Comparison of ENCODE assay signal across 23 cellular contexts in the genomic region with DNA sequence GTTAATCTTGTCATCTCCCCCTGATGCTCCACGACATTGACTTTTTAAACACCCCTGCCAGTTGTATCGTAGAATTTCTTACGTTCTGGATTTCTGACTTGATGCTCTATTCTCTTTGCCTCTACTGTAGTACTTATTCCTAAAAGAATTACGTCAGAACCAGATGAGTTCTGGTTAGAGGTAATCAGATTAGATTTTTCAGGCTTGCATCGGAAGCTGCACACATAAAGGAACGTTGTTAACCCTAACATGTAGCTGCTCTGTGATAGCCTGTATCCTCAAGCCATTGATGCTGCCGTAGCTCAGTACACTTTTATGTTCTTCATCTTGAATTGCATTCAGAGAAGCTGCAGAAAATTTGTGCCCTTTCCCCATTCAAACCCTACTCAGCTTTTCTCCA.
"Had no signal": no experiment of that assay in that cellular context is flagged by ENCODE, and none has a peak within 500 bp of the region (broad histone marks: within the 10 kb centered on the region; RNA-seq: fewer than 3 reads in every experiment).

No MANE protein-coding gene starts in this region.

- H3K27me3 Mint-ChIP-seq: dendritic cell treated with granulocyte-macrophage colony-stimulating factor and Interleukin-4, amounts not matched to agents 40 ng/mL and 50 ng/mL, for 4 days; effector memory CD8-positive, alpha-beta T cell; naive B cell had no signal

- H3K36me3 ChIP-seq: lower lobe of right lung had no signal

- H3K36me3 Mint-ChIP-seq: naive B cell had no signal

- DNase-seq: cortex of kidney; effector CD8-positive, alpha-beta T cell; effector memory CD8-positive, alpha-beta T cell; endodermal cell; erythroblast; esophagus squamous epithelium; foreskin fibroblast; foreskin melanocyte; gastrocnemius medialis; glutamatergic neuron; head of caudate nucleus; heart right ventricle; hippocampal formation; left cardiac atrium; left lung; left ventricle myocardium superior; lower lobe of right lung; mesenchymal stem cell; mucosa of descending colon; naive B cell had no signal

- H3K4me1 ChIP-seq: esophagus squamous epithelium, left lung, lower lobe of right lung had no signal

- H3K27me3 ChIP-seq: esophagus squamous epithelium, gastrocnemius medialis, heart right ventricle, left lung had no signal

- H3K27ac Mint-ChIP-seq: dendritic cell treated with granulocyte-macrophage colony-stimulating factor and Interleukin-4, amounts not matched to agents 40 ng/mL and 50 ng/mL, for 4 days; effector memory CD8-positive, alpha-beta T cell; endodermal cell; mesothelial cell of epicardium; naive B cell had no signal

- H3K4me3 Mint-ChIP-seq: dendritic cell treated with granulocyte-macrophage colony-stimulating factor and Interleukin-4, amounts not matched to agents 40 ng/mL and 50 ng/mL, for 4 days; effector memory CD8-positive, alpha-beta T cell; endodermal cell; mesothelial cell of epicardium; naive B cell had no signal

- H3K9me3 ChIP-seq: esophagus squamous epithelium, gastrocnemius medialis, left lung, lower lobe of right lung, mucosa of descending colon had no signal

- H3K9me3 Mint-ChIP-seq: effector memory CD8-positive, alpha-beta T cell; mesothelial cell of epicardium had no signal

- H3K4me1 Mint-ChIP-seq: naive B cell had no signal

- H3K27ac ChIP-seq: epithelial cell of prostate, esophagus squamous epithelium, gastrocnemius medialis, heart right ventricle, left lung, lower lobe of right lung had no signal

- H3K4me3 ChIP-seq: esophagus squamous epithelium, gastrocnemius medialis, heart right ventricle, left lung, lower lobe of right lung, mucosa of descending colon had no signal
